ENCODE assay signal across 28 cellular contexts in the genomic region with DNA sequence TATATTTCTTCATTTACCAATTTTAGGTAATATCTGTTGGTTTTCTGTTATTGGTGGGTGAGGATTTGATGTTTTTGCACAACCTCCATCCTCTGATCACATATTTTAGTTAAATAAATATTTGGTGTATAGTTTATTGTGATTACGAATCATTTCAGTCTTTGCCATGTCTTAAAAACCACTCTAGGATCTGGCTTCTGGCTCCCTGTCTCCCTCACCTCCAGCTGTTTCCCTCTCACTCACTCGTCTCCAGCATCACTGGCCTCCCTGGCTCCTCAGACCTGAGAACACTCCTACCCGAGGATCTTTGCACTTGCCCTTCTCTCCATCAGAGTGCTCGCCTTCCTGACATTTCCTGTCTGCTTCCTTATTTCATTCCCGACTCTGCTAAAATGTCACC. TPM values are rescaled to one million over a fixed set of nuclear protein-coding genes. Genes with fewer than 3 reads are reported as not detected.
"Had no signal": no experiment of that assay in that cellular context is flagged by ENCODE, and none has a peak within 500 bp of the region (broad histone marks: within the 10 kb centered on the region; RNA-seq: fewer than 3 reads in every experiment).

No MANE protein-coding gene starts in this region.

- H3K27me3 ChIP-seq: right atrium auricular region, upper lobe of left lung had no signal

- H3K36me3 Mint-ChIP-seq: naive thymus-derived CD8-positive, alpha-beta T cell; stimulated activated naive B cell treated with anti-CD40 and anti-IgM and Interleukin-4, amounts not matched to agents 10 μg/mL and 1 μg/mL and 100 μg/mL, for 72 hours had no signal

- FAIRE-seq: endometrium, keratinocyte, small intestine, urothelium cell line had no signal

- H2AFZ ChIP-seq: parathyroid adenoma had no signal

- H3K4me3 Mint-ChIP-seq: naive thymus-derived CD8-positive, alpha-beta T cell; nephron progenitor cell; stimulated activated naive B cell treated with anti-CD40 and anti-IgM and Interleukin-4, amounts not matched to agents 10 μg/mL and 1 μg/mL and 100 μg/mL, for 72 hours; stimulated activated naive CD8-positive, alpha-beta T cell treated with anti-CD3 and anti-CD28 coated beads, Interleukin-15, Interleukin-2, amounts not matched to agents 100 ng/mL and 50 ng/mL, for 24 hours had no signal

- H3K9me3 Mint-ChIP-seq: naive thymus-derived CD8-positive, alpha-beta T cell; nephron progenitor cell; stimulated activated naive B cell treated with anti-CD40 and anti-IgM and Interleukin-4, amounts not matched to agents 10 μg/mL and 1 μg/mL and 100 μg/mL, for 72 hours; stimulated activated naive CD8-positive, alpha-beta T cell treated with anti-CD3 and anti-CD28 coated beads, Interleukin-15, Interleukin-2, amounts not matched to agents 100 ng/mL and 50 ng/mL, for 24 hours had no signal

- H3K27ac Mint-ChIP-seq: naive thymus-derived CD8-positive, alpha-beta T cell; nephron progenitor cell; stimulated activated naive B cell treated with anti-CD40 and anti-IgM and Interleukin-4, amounts not matched to agents 10 μg/mL and 1 μg/mL and 100 μg/mL, for 72 hours; stimulated activated naive CD8-positive, alpha-beta T cell treated with anti-CD3 and anti-CD28 coated beads, Interleukin-15, Interleukin-2, amounts not matched to agents 100 ng/mL and 50 ng/mL, for 24 hours had no signal

- ATAC-seq: heart right ventricle; left ventricle myocardium superior; lower lobe of right lung; naive thymus-derived CD8-positive, alpha-beta T cell; stimulated activated naive B cell treated with anti-CD40 and anti-IgM and Interleukin-4, amounts not matched to agents 10 μg/mL and 1 μg/mL and 100 μg/mL, for 72 hours had no signal

- H3K4me1 ChIP-seq: esophagus squamous epithelium, parathyroid adenoma, prostate gland, right atrium auricular region, tibial nerve had no signal

- DNase-seq: dermis blood vessel endothelial cell; effector memory CD4-positive, alpha-beta T cell; erythroblast; esophagus squamous epithelium; foreskin melanocyte; glutamatergic neuron; heart right ventricle; left ventricle myocardium superior; lower lobe of right lung; naive thymus-derived CD8-positive, alpha-beta T cell; nephron progenitor cell; occipital lobe; small intestine; stimulated activated CD4-positive, alpha-beta T cell treated with anti-CD3 and anti-CD28 coated beads, Interleukin-15, amount 100 ng/mL, for 24 hours; stimulated activated CD4-positive, alpha-beta T cell treated with anti-CD3 and anti-CD28 coated beads, Interleukin-2, amount 100 ng/mL, for 48 hours; stimulated activated naive B cell treated with anti-CD40 and anti-IgM and Interleukin-4, amounts not matched to agents 10 μg/mL and 1 μg/mL and 100 μg/mL, for 72 hours; upper lobe of left lung had no signal

- H3K27ac ChIP-seq: coronary artery, esophagus squamous epithelium, heart right ventricle, lower lobe of right lung, parathyroid adenoma, prostate gland, right atrium auricular region, thoracic aorta, tibial nerve, upper lobe of left lung had no signal

- H3K4me3 ChIP-seq: coronary artery, esophagus squamous epithelium, heart right ventricle, lower lobe of right lung, prostate gland, right atrium auricular region, thoracic aorta, tibial nerve, upper lobe of left lung had no signal

- H3K36me3 ChIP-seq: esophagus squamous epithelium, heart right ventricle, lower lobe of right lung, prostate gland, right atrium auricular region, thoracic aorta, tibial nerve, upper lobe of left lung had no signal

- H3K79me2 ChIP-seq: parathyroid adenoma had no signal

- H3K9ac ChIP-seq: parathyroid adenoma had no signal

- H3K9me3 ChIP-seq: esophagus squamous epithelium, heart right ventricle, lower lobe of right lung, prostate gland, right atrium auricular region, thoracic aorta, upper lobe of left lung had no signal

RNA-seq across cellular contexts. Expression of gene SMKR1, which starts 58.5 kb away (rescaled TPM):
- total RNA-seq: heart right ventricle, left ventricle myocardium superior, mesenteric fat pad, right atrium auricular region, thoracic aorta had no signal
